1 cellular context compared by ENCODE assay signal in the genomic region with DNA sequence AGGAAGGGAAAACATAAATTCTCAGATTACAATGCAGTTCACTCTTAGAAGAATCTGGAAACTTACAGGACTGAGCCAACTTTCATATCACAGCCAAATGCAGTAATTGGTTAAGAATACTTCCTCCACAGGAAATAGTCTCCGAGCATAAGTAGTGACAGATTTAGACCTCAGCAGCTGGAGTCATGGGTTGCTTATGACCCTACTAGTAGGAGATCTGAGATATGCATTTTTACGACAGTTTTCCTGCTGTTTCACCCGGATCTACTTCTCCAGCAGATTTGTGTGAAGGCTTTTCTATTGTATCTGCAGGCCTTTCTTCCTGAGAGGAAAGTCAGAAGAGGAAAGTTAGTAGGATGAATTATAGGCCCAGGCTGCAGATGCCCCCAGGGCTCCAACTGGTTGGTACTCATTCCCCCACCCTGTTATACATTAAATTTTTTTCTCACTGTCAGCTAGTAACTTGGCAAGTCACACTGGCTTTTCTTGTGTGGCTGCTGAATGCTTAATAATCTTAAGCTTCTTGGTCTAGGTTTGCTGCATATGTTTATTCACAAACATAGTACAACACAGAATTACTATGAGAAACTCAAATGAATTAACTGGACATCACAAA.
TF ChIP-seq lines count a peak whose summit lies in the region.

No MANE protein-coding gene starts in this region.

TF ChIP-seq in GM12878, 131 proteins besides CTCF, POLR2A, EP300 and RAD21:
- TF ChIP-seq ZNF24 (IDR thresholded peaks at IDR 0.05) (no peak), SRF (IDR thresholded peaks at IDR 0.05; ENCODE audit: low read depth in 2 of 2, low read length in 2 of 2) (no peak), ZBTB4 (CRISPR knock-in tag; IDR thresholded peaks at IDR 0.05) (no peak), GABPA (IDR thresholded peaks at IDR 0.05; ENCODE audit: low read depth) (no peak)
- TF ChIP-seq, protein P1, sequence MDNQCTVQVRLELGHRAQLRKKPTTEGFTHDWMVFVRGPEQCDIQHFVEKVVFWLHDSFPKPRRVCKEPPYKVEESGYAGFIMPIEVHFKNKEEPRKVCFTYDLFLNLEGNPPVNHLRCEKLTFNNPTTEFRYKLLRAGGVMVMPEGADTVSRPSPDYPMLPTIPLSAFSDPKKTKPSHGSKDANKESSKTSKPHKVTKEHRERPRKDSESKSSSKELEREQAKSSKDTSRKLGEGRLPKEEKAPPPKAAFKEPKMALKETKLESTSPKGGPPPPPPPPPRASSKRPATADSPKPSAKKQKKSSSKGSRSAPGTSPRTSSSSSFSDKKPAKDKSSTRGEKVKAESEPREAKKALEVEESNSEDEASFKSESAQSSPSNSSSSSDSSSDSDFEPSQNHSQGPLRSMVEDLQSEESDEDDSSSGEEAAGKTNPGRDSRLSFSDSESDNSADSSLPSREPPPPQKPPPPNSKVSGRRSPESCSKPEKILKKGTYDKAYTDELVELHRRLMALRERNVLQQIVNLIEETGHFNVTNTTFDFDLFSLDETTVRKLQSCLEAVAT (IDR thresholded peaks at IDR 0.05), result no peak
